Comparison of ENCODE assay signal across 2 cellular contexts in the genomic region with DNA sequence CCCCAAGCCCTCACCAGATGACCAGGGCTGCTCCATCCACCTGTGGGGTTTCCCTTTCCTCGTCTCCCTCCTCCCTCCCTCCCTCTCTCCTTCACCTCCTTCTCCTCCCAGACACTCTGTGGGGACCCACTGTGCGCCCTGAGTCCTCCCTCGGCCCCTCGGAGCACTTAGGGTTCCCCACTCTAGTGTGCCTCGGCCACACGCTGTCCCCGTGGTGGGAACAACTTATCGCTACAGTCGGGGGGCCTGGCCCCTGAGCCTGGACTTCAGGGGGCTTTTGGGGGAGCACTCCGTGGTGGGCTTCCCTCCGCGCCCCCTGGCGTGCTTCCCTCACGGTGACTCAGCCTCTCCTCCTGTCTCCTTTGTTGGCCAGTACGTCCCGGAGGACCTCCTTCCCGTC.
TF ChIP-seq lines count a peak whose summit lies in the region.

No MANE protein-coding gene starts in this region.

TF ChIP-seq in A549, 52 proteins besides CTCF, POLR2A, EP300 and RAD21:
- no peak for TF ChIP-seq MAZ (IDR thresholded peaks at IDR 0.05; ENCODE audit: borderline replicate concordance, low read depth, low read length)
- TF ChIP-seq RFX5 (IDR thresholded peaks at IDR 0.05): no peak
- no peak for TF ChIP-seq CBX2 (IDR thresholded peaks at IDR 0.05; ENCODE audit: borderline replicate concordance, low read depth)
- TF ChIP-seq SREBF2 (IDR thresholded peaks at IDR 0.05): no peak
- TF ChIP-seq CBX8 (IDR thresholded peaks at IDR 0.05): no peak
- 0 out of 5 replicates have a peak, but pooled peaks of 1 of the 2 experiments have one; percentile 14 for TF ChIP-seq JUN (IDR thresholded peaks at IDR 0.05)
- TF ChIP-seq BHLHE40 (IDR thresholded peaks at IDR 0.05; ENCODE audit: low read depth, low read length): no peak
- TF ChIP-seq MAFK (IDR thresholded peaks at IDR 0.05; ENCODE audit: partially characterized antibody): no peak
- TF ChIP-seq POLR2AphosphoS2 (conservative IDR thresholded peaks at IDR 0.05; ENCODE audit: low read length): 0 out of 2 replicates have a peak, but pooled peaks have one; percentile 42
- no peak for TF ChIP-seq BCL3 (IDR thresholded peaks at IDR 0.05)
- TF ChIP-seq, protein P1, sequence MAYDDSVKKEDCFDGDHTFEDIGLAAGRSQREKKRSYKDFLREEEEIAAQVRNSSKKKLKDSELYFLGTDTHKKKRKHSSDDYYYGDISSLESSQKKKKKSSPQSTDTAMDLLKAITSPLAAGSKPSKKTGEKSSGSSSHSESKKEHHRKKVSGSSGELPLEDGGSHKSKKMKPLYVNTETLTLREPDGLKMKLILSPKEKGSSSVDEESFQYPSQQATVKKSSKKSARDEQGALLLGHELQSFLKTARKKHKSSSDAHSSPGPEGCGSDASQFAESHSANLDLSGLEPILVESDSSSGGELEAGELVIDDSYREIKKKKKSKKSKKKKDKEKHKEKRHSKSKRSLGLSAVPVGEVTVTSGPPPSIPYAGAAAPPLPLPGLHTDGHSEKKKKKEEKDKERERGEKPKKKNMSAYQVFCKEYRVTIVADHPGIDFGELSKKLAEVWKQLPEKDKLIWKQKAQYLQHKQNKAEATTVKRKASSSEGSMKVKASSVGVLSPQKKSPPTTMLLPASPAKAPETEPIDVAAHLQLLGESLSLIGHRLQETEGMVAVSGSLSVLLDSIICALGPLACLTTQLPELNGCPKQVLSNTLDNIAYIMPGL (CRISPR knock-in tag; IDR thresholded peaks at IDR 0.05; ENCODE audit: borderline replicate concordance): no peak
- no peak for TF ChIP-seq HOXB13 (CRISPR knock-in tag; IDR thresholded peaks at IDR 0.05; ENCODE audit: low read depth)
- no peak for TF ChIP-seq HOXB5 (CRISPR knock-in tag; IDR thresholded peaks at IDR 0.05)
- TF ChIP-seq FOSL2 (IDR thresholded peaks at IDR 0.05): no peak
- TF ChIP-seq FOSL2 (CRISPR knock-in tag; IDR thresholded peaks at IDR 0.05): no peak

TF ChIP-seq in K562, 482 proteins besides CTCF, POLR2A, EP300 and RAD21:
- TF ChIP-seq, protein P2, sequence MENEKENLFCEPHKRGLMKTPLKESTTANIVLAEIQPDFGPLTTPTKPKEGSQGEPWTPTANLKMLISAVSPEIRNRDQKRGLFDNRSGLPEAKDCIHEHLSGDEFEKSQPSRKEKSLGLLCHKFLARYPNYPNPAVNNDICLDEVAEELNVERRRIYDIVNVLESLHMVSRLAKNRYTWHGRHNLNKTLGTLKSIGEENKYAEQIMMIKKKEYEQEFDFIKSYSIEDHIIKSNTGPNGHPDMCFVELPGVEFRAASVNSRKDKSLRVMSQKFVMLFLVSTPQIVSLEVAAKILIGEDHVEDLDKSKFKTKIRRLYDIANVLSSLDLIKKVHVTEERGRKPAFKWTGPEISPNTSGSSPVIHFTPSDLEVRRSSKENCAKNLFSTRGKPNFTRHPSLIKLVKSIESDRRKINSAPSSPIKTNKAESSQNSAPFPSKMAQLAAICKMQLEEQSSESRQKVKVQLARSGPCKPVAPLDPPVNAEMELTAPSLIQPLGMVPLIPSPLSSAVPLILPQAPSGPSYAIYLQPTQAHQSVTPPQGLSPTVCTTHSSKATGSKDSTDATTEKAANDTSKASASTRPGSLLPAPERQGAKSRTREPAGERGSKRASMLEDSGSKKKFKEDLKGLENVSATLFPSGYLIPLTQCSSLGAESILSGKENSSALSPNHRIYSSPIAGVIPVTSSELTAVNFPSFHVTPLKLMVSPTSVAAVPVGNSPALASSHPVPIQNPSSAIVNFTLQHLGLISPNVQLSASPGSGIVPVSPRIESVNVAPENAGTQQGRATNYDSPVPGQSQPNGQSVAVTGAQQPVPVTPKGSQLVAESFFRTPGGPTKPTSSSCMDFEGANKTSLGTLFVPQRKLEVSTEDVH (IDR thresholded peaks at IDR 0.05; ENCODE audit: low read depth, partially characterized antibody): no peak
- TF ChIP-seq POLR2AphosphoS2 (IDR thresholded peaks at IDR 0.05; ENCODE audit: low read length) (no peak), PHF21A (IDR thresholded peaks at IDR 0.05; ENCODE audit: borderline replicate concordance, low read depth) (no peak), POLR2G (IDR thresholded peaks at IDR 0.05; ENCODE audit: low read depth, low read length) (peak; percentile 55), ZNF609 (CRISPR knock-in tag; IDR thresholded peaks at IDR 0.05; ENCODE audit: borderline replicate concordance) (no peak), PHTF2 (CRISPR knock-in tag; IDR thresholded peaks at IDR 0.05) (no peak), ZNF584 (CRISPR knock-in tag; IDR thresholded peaks at IDR 0.05; ENCODE audit: low read depth) (no peak), ZNF143 (CRISPR knock-in tag; IDR thresholded peaks at IDR 0.05) (no peak), ZBTB7A (IDR thresholded peaks at IDR 0.05; ENCODE audit: borderline replicate concordance, control insufficient read depth, low read depth, low read length) (no peak), YBX1 (IDR thresholded peaks at IDR 0.05) (no peak), XRCC4 (IDR thresholded peaks at IDR 0.05; ENCODE audit: extremely low read depth, insufficient read depth, insufficient read length) (no peak), RBM22 (IDR thresholded peaks at IDR 0.05; ENCODE audit: low read depth, low read length, poor library complexity, severe bottlenecking) (peak; percentile 54), FOXM1 (IDR thresholded peaks at IDR 0.05; ENCODE audit: low read depth) (no peak), FOXM1 (CRISPR knock-in tag; IDR thresholded peaks at IDR 0.05; ENCODE audit: low read depth) (no peak), HDGF (IDR thresholded peaks at IDR 0.05) (no peak), ZKSCAN1 (IDR thresholded peaks at IDR 0.05; ENCODE audit: low read depth, low read length) (peak; percentile 73), USF2 (CRISPR knock-in tag; IDR thresholded peaks at IDR 0.05) (no peak)
